8 cellular contexts compared by ENCODE assay signal in genomic region chr19:6801397-6802086, GRCh38. TPM values are rescaled to one million over a fixed set of nuclear protein-coding genes. Genes with fewer than 3 reads are reported as not detected.
DNase-seq lines count a peak whose midpoint lies in the region; ATAC-seq, FAIRE-seq and TF ChIP-seq lines count a peak whose summit lies in the region.

No MANE protein-coding gene starts in this region.

- H3K9me3 Mint-ChIP-seq in activated naive CD4-positive, alpha-beta T cell treated with anti-CD3 and anti-CD28 coated beads, Interleukin-2, amount 10 ng/mL, durations not matched to agents 7 days and 5 days: no peaks in the 10 kb centered on the region

- H3K4me1 Mint-ChIP-seq in activated naive CD4-positive, alpha-beta T cell treated with anti-CD3 and anti-CD28 coated beads, Interleukin-2, amount 10 ng/mL, durations not matched to agents 7 days and 5 days: peaks cover 67% of the 10 kb centered on the region

- H3K27ac Mint-ChIP-seq in activated naive CD4-positive, alpha-beta T cell treated with anti-CD3 and anti-CD28 coated beads, Interleukin-2, amount 10 ng/mL, durations not matched to agents 7 days and 5 days: peak overlapping the region; percentile 94

- FAIRE-seq in GM12892 (lab: Jason Lieb, UNC): peak; percentile 98

- ATAC-seq in HG03378 (IDR thresholded peaks at IDR 0.05; ENCODE audit: unreplicated experiment) (peak; percentile 40), HG03565 (IDR thresholded peaks at IDR 0.05; ENCODE audit: unreplicated experiment) (no peak)

- peak; percentile 65 for DNase-seq in GM12892 (ENCODE audit: insufficient read length)
- DNase-seq in SIG-M5 treated with dmso at 0.1 percent for 504 hours (lab: John Stamatoyannopoulos, UW; ENCODE audit: unreplicated experiment): peak; percentile 84
- DNase-seq in activated naive CD4-positive, alpha-beta T cell treated with anti-CD3 and anti-CD28 coated beads, Interleukin-2, amount 10 ng/mL, durations not matched to agents 7 days and 5 days: peak; percentile 89
- DNase-seq in iPS DF 4.7 (ENCODE audit: extremely low read depth, low spot score): peak; percentile 49
- DNase-seq in stimulated activated CD4-positive, alpha-beta T cell treated with anti-CD3 and anti-CD28 coated beads, Interleukin-15, amount 100 ng/mL, for 24 hours: peak; percentile 89
- DNase-seq in NCI-H2107 (lab: John Stamatoyannopoulos, UW): no peak

- TF ChIP-seq POLR2A in GM12892 (IDR thresholded peaks at IDR 0.05; ENCODE audit: low read depth, low read length): 0 out of 2 replicates have a peak, but pooled peaks have one; percentile 63

- CTCF ChIA-PET in activated naive CD4-positive, alpha-beta T cell treated with anti-CD3 and anti-CD28 coated beads, Interleukin-2, amount 10 ng/mL, durations not matched to agents 7 days and 5 days (lab: Charles Lee): interaction anchor here (1.0 to 2.0 kb wide), 5 partner anchors 29 to 160 kb away, joined by 3 to 10 read pairs (median 4); partner anchors contain the start of gene VAV1

- H3K27me3 Mint-ChIP-seq in activated naive CD4-positive, alpha-beta T cell treated with anti-CD3 and anti-CD28 coated beads, Interleukin-2, amount 10 ng/mL, durations not matched to agents 7 days and 5 days: no peaks in the 10 kb centered on the region

- peak overlapping the region; percentile 76 for H3K4me3 Mint-ChIP-seq in activated naive CD4-positive, alpha-beta T cell treated with anti-CD3 and anti-CD28 coated beads, Interleukin-2, amount 10 ng/mL, durations not matched to agents 7 days and 5 days

- peaks cover 35% of the 10 kb centered on the region for H3K36me3 Mint-ChIP-seq in activated naive CD4-positive, alpha-beta T cell treated with anti-CD3 and anti-CD28 coated beads, Interleukin-2, amount 10 ng/mL, durations not matched to agents 7 days and 5 days

RNA-seq across cellular contexts. Expression of gene VAV1, which starts 29.0 kb away (rescaled TPM):
- 30.2 TPM for polyA plus RNA-seq in GM12892 (2012; ENCODE audit: missing spikeins)

RNA-seq across cellular contexts. Expression of gene SH2D3A, which starts 34.3 kb away (rescaled TPM):
- polyA plus RNA-seq in GM12892 (2012; ENCODE audit: missing spikeins): 4.0 TPM
